ENCODE assay signal across 23 cellular contexts in genomic region chr11:125251956-125252355, GRCh38.
"Had no signal": no experiment of that assay in that cellular context is flagged by ENCODE, and none has a peak within 500 bp of the region (broad histone marks: within the 10 kb centered on the region; RNA-seq: fewer than 3 reads in every experiment).

No MANE protein-coding gene starts in this region.

- H3K27me3 ChIP-seq: body of pancreas, gastrocnemius medialis, heart left ventricle had no signal

- H3K27ac Mint-ChIP-seq: activated CD4-positive, alpha-beta memory T cell treated with anti-CD3 and anti-CD28 coated beads, Interleukin-2, amount 10 ng/mL, durations not matched to agents 7 days and 5 days; activated CD8-positive, alpha-beta memory T cell treated with anti-CD3 and anti-CD28 coated beads, Interleukin-2, amount 10 ng/mL, durations not matched to agents 7 days and 5 days; activated naive CD8-positive, alpha-beta T cell treated with anti-CD3 and anti-CD28 coated beads for 36 hours; activated T-helper 17 cell treated with anti-CD3 and anti-CD28 coated beads, Interleukin-2, amount 50 U/mL, for 72 hours; naive thymus-derived CD8-positive, alpha-beta T cell; stimulated activated naive B cell treated with anti-CD40 and anti-IgM and Interleukin-4, amounts not matched to agents 10 μg/mL and 1 μg/mL and 100 μg/mL, for 72 hours; T-helper 2 cell treated with Interferon-gamma antibody and Interleukin-4, amounts not matched to agents 5 μg/mL and 100 μg/mL, for 36 hours; WTC11 had no signal

- H3K27ac ChIP-seq: body of pancreas, coronary artery, gastrocnemius medialis, heart left ventricle, thoracic aorta had no signal

- H3K36me3 Mint-ChIP-seq: activated CD8-positive, alpha-beta memory T cell treated with anti-CD3 and anti-CD28 coated beads, Interleukin-2, amount 10 ng/mL, durations not matched to agents 7 days and 5 days; activated naive CD8-positive, alpha-beta T cell treated with anti-CD3 and anti-CD28 coated beads for 36 hours; immature natural killer cell; naive thymus-derived CD8-positive, alpha-beta T cell; stimulated activated naive B cell treated with anti-CD40 and anti-IgM and Interleukin-4, amounts not matched to agents 10 μg/mL and 1 μg/mL and 100 μg/mL, for 72 hours; WTC11 had no signal

- H3K36me3 ChIP-seq: gastrocnemius medialis, heart left ventricle, thoracic aorta had no signal

- H3K9me3 ChIP-seq: body of pancreas, gastrocnemius medialis, heart left ventricle, thoracic aorta had no signal

- H3K9me3 Mint-ChIP-seq: activated CD4-positive, alpha-beta memory T cell treated with anti-CD3 and anti-CD28 coated beads, Interleukin-2, amount 10 ng/mL, durations not matched to agents 7 days and 5 days; activated naive CD8-positive, alpha-beta T cell treated with anti-CD3 and anti-CD28 coated beads for 36 hours; activated T-helper 17 cell treated with anti-CD3 and anti-CD28 coated beads, Interleukin-2, amount 50 U/mL, for 72 hours; central memory CD8-positive, alpha-beta T cell; immature natural killer cell; naive thymus-derived CD8-positive, alpha-beta T cell; stimulated activated naive B cell treated with anti-CD40 and anti-IgM and Interleukin-4, amounts not matched to agents 10 μg/mL and 1 μg/mL and 100 μg/mL, for 72 hours; T-helper 2 cell treated with Interferon-gamma antibody and Interleukin-4, amounts not matched to agents 5 μg/mL and 100 μg/mL, for 36 hours; WTC11 had no signal

- H3K4me3 ChIP-seq: body of pancreas, coronary artery, gastrocnemius medialis, heart left ventricle, thoracic aorta had no signal

- H3K4me1 ChIP-seq: body of pancreas had no signal

- H3K4me1 Mint-ChIP-seq: activated CD4-positive, alpha-beta memory T cell treated with anti-CD3 and anti-CD28 coated beads, Interleukin-2, amount 10 ng/mL, durations not matched to agents 7 days and 5 days; activated CD8-positive, alpha-beta memory T cell treated with anti-CD3 and anti-CD28 coated beads, Interleukin-2, amount 10 ng/mL, durations not matched to agents 7 days and 5 days; activated naive CD8-positive, alpha-beta T cell treated with anti-CD3 and anti-CD28 coated beads for 36 hours; activated T-helper 17 cell treated with anti-CD3 and anti-CD28 coated beads, Interleukin-2, amount 50 U/mL, for 72 hours; central memory CD8-positive, alpha-beta T cell; immature natural killer cell; naive thymus-derived CD8-positive, alpha-beta T cell; stimulated activated naive B cell treated with anti-CD40 and anti-IgM and Interleukin-4, amounts not matched to agents 10 μg/mL and 1 μg/mL and 100 μg/mL, for 72 hours had no signal

- DNase-seq: activated CD4-positive, alpha-beta memory T cell treated with anti-CD3 and anti-CD28 coated beads, Interleukin-2, amount 10 ng/mL, durations not matched to agents 7 days and 5 days; activated CD4-positive, alpha-beta T cell treated with anti-CD3 and anti-CD28 coated beads for 4 hours; activated CD8-positive, alpha-beta memory T cell treated with anti-CD3 and anti-CD28 coated beads, Interleukin-2, amount 10 ng/mL, durations not matched to agents 7 days and 5 days; activated naive CD4-positive, alpha-beta T cell; activated naive CD8-positive, alpha-beta T cell treated with anti-CD3 and anti-CD28 coated beads for 36 hours; activated T-cell treated with anti-CD3 and anti-CD28 coated beads, Interleukin-2, amount 50 U/mL, for 1 hour; amniotic stem cell; body of pancreas; gastrocnemius medialis; heart left ventricle; immature natural killer cell; mesenchymal stem cell; naive thymus-derived CD8-positive, alpha-beta T cell; nucleus accumbens; retina; stimulated activated naive B cell treated with anti-CD40 and anti-IgM and Interleukin-4, amounts not matched to agents 10 μg/mL and 1 μg/mL and 100 μg/mL, for 72 hours had no signal

- H3K27me3 Mint-ChIP-seq: activated naive CD8-positive, alpha-beta T cell treated with anti-CD3 and anti-CD28 coated beads for 36 hours had no signal

- H3K4me3 Mint-ChIP-seq: activated CD4-positive, alpha-beta memory T cell treated with anti-CD3 and anti-CD28 coated beads, Interleukin-2, amount 10 ng/mL, durations not matched to agents 7 days and 5 days; activated CD8-positive, alpha-beta memory T cell treated with anti-CD3 and anti-CD28 coated beads, Interleukin-2, amount 10 ng/mL, durations not matched to agents 7 days and 5 days; activated naive CD8-positive, alpha-beta T cell treated with anti-CD3 and anti-CD28 coated beads for 36 hours; activated T-helper 17 cell treated with anti-CD3 and anti-CD28 coated beads, Interleukin-2, amount 50 U/mL, for 72 hours; central memory CD8-positive, alpha-beta T cell; immature natural killer cell; naive thymus-derived CD8-positive, alpha-beta T cell; stimulated activated naive B cell treated with anti-CD40 and anti-IgM and Interleukin-4, amounts not matched to agents 10 μg/mL and 1 μg/mL and 100 μg/mL, for 72 hours; T-helper 2 cell treated with Interferon-gamma antibody and Interleukin-4, amounts not matched to agents 5 μg/mL and 100 μg/mL, for 36 hours; WTC11 had no signal

- ATAC-seq: activated CD8-positive, alpha-beta memory T cell treated with anti-CD3 and anti-CD28 coated beads, Interleukin-2, amount 10 ng/mL, durations not matched to agents 7 days and 5 days; activated T-helper 17 cell treated with anti-CD3 and anti-CD28 coated beads, Interleukin-2, amount 50 U/mL, for 72 hours; body of pancreas; esophagus mucosa; gastrocnemius medialis; heart left ventricle; naive thymus-derived CD8-positive, alpha-beta T cell; stimulated activated naive B cell treated with anti-CD40 and anti-IgM and Interleukin-4, amounts not matched to agents 10 μg/mL and 1 μg/mL and 100 μg/mL, for 72 hours; WTC11 had no signal
